8 cellular contexts compared by ENCODE assay signal in the genomic region with DNA sequence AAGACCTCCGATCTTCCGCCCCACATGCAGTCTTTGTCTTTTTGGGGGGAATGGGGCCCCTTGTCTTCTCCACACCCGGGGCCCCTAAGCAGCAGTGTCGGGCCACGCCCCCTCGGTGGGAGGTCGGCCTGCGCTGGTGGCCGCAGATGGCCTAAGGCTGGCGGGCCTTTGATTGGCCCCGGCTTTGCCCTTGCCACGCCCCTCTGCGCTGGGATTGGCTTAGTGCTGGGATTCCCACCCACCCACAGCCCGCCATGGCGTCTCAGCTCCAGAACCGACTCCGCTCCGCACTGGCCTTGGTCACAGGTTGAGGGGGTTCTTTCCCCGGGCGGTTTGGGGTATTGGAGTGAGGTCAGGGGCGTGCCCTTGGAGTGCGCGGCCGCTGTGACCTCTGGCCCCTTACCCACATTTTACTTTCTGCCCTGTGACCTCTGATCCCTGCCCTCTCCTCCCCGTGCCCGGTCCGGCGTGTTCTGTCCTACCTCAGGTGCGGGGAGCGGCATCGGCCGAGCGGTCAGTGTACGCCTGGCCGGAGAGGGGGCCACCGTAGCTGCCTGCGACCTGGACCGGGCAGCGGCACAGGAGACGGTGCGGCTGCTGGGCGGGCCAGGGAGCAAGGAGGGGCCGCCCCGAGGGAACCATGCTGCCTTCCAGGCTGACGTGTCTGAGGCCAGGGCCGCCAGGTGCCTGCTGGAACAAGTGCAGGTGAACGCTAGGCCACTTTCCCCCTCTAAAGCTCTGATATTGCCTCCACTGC. TPM values are rescaled to one million over a fixed set of nuclear protein-coding genes. Genes with fewer than 3 reads are reported as not detected.
DNase-seq lines count a peak whose midpoint lies in the region; ATAC-seq and TF ChIP-seq lines count a peak whose summit lies in the region.

Gene HSD17B8 (plus strand): TSS at position 241 of the 757 bp plus-strand sequence. CDS start 14 bp downstream, at position 255.

- peak within 1 kb of the TSS; percentile 80 for H3K4me3 ChIP-seq in fibroblast of villous mesenchyme (ENCODE audit: low read depth, low read length)

- TF ChIP-seq CTCF in fibroblast of villous mesenchyme (IDR thresholded peaks at IDR 0.05; ENCODE audit: insufficient read depth, low read depth, low read length) (no peak), neural crest cell (conservative IDR thresholded peaks at IDR 0.05) (no peak)

- no peaks in the 10 kb centered on the region for H3K9me3 Mint-ChIP-seq in neural crest cell

- H3K27ac Mint-ChIP-seq in neural crest cell (ENCODE audit: unreplicated experiment) = peak within 1 kb of the TSS; percentile 93

- no peaks in the 10 kb centered on the region for H3K27me3 Mint-ChIP-seq in neural crest cell (ENCODE audit: low read depth)

- peaks cover 74% of the 10 kb centered on the region for H3K4me1 Mint-ChIP-seq in neural crest cell

- peaks cover 22% of the 10 kb centered on the region for H3K36me3 Mint-ChIP-seq in neural crest cell (ENCODE audit: low read depth)

- DNase-seq in D341Med (ENCODE audit: low spot score) = peak; percentile 91
- DNase-seq in LHCN-M2 (ENCODE audit: low read depth) = peak; percentile 82
- peak; percentile 88 to 92 for DNase-seq in SHP77 (lab: John Stamatoyannopoulos, UW)
- peak; percentile 98 for DNase-seq in activated effector memory CD4-positive, alpha-beta T cell treated with anti-CD3 and anti-CD28 coated beads, Interleukin-2, amount 50 U/mL, for 16 hours
- DNase-seq in fibroblast of villous mesenchyme (ENCODE audit: low read depth) = peak; percentile 89
- peak; percentile 90 for DNase-seq in neural crest cell (ENCODE audit: low read depth, low spot score)
- DNase-seq in stimulated activated naive CD8-positive, alpha-beta T cell treated with anti-CD3 and anti-CD28 coated beads, Interleukin-15, Interleukin-2, amounts not matched to agents 100 U/mL and 50 U/mL, for 24 hours = peak; percentile 98

- peak within 1 kb of the TSS; percentile 99 for H3K4me3 Mint-ChIP-seq in neural crest cell

- peak; percentile 43 for ATAC-seq in GM21576 (IDR thresholded peaks at IDR 0.05; ENCODE audit: unreplicated experiment)
- ATAC-seq in stimulated activated naive CD8-positive, alpha-beta T cell treated with anti-CD3 and anti-CD28 coated beads, Interleukin-15, Interleukin-2, amounts not matched to agents 100 U/mL and 50 U/mL, for 24 hours = peak; percentile 45

RNA-seq across cellular contexts. Expression of gene HSD17B8, which starts in this region (rescaled TPM):
- total RNA-seq in LHCN-M2 (2014; rRNA removed) (7.9 and 9.1 TPM in 2 replicates), fibroblast of villous mesenchyme (4.2 and 4.7 TPM in 2 replicates), neural crest cell (3.3 and 4.4 TPM in 2 replicates)
- polyA plus RNA-seq in LHCN-M2 (2012) = 6.5 TPM

Comparison
In these comparisons a context has a peak if more than half of its experiments do, and no peak if none do; other contexts are left out.
1. Peak in every context shown above with its lines: DNase-seq, ATAC-seq and H3K4me3 ChIP-seq.